26 cellular contexts compared by ENCODE assay signal in the genomic region with DNA sequence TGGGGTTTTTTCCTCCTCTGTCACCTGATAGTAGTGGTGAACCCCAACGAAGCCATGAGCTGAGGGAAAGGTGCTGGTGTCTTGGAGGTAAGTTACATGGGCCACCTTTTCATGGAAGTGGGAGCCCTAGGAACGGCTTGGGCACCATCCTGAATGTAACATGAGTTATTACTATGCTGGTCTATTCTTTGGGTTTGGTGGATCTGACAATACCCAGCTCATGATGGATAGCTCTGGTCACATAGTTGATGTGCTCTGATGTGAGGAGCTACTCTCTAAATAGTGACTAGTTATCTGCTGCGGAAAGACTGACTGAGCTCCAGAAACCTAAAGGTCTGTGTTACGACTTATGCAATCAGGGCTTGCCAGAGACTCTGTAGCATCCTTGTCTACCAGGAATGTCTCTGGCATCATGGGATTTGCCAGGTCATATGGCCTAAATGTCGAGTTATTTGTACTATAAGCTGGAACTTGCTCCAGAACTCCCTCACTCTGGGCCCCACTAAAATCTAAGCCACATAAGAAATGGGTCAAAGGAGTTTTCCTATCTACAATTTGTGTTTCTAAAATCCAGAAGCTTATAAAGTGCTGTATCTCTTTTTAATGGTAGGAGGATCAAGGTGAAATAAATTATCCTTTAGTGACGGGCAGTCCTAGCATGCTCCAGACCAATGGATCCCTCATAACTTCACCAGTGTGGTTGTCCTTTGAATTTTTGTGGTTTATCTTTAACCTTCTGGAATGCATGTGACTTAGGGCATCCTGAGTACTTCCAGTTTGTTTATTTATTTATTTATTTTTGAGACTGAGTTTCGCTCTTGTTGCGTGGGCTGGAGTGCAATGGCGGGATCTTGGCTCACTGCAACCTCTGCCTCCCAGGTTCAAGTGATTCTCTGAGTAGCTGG. TPM values are rescaled to one million over a fixed set of nuclear protein-coding genes. Genes with fewer than 3 reads are reported as not detected.
DNase-seq lines count a peak whose midpoint lies in the region; ATAC-seq, FAIRE-seq and TF ChIP-seq lines count a peak whose summit lies in the region.
"Had no signal": no experiment of that assay in that cellular context is flagged by ENCODE, and none has a peak within 500 bp of the region (broad histone marks: within the 10 kb centered on the region; RNA-seq: fewer than 3 reads in every experiment).

No MANE protein-coding gene starts in this region.

- TF ChIP-seq CTCF in A549 (IDR thresholded peaks at IDR 0.05) (no peak), HCT116 (IDR thresholded peaks at IDR 0.05 in 2 of 3, conservative IDR thresholded peaks at IDR 0.05 in 1 of 3; ENCODE audit: borderline replicate concordance in 1 of 3, insufficient read depth in 1 of 3, low read depth in 2 of 3, low read length in 2 of 3) (no peak), uterus (IDR thresholded peaks at IDR 0.05) (no peak), H9 (conservative IDR thresholded peaks at IDR 0.05) (no peak)

- H3T11ph ChIP-seq in H9 (ENCODE audit: low read length), result no peak overlapping the region

- H3K79me2 ChIP-seq in HCT116 (ENCODE audit: insufficient read depth, low read length) (peaks cover 31% of the 10 kb centered on the region), H9 (ENCODE audit: insufficient read depth, low read length) (peaks cover 6% of the 10 kb centered on the region; the same call in 1 of the 2 replicates)

- POLR2A ChIA-PET in A549 (lab: Yijun Ruan, JAX), result no interaction called here
- POLR2A ChIA-PET in HCT116 (lab: Charles Lee), result no interaction called here

- ATAC-seq in A549 (peak; percentile 19 to 29; a peak in 3 of 6 replicates), HCT116 (peak; percentile 32; the same call in 1 of the 2 replicates), HG02885 (IDR thresholded peaks at IDR 0.05; ENCODE audit: poor library complexity, unreplicated experiment) (no peak)
- ATAC-seq: gastrocnemius medialis; GM12878; left cardiac atrium; stimulated activated memory B cell treated with anti-CD40 and anti-IgM and Interleukin-4, amounts not matched to agents 10 μg/mL and 1 μg/mL and 100 μg/mL, for 72 hours had no signal

- peaks cover 63 to 74% (median 65%) of the 10 kb centered on the region in 3 experiments for H3K36me3 Mint-ChIP-seq in H9 (ENCODE audit: insufficient read depth in 1 of 3, low read depth in 3 of 3)

- H3K9ac ChIP-seq in HCT116 (ENCODE audit: low read length) (no peak overlapping the region), H9 (ENCODE audit: extremely low read depth, insufficient read length, low read length) (no peak overlapping the region)

- no peak overlapping the region for H2BK20ac ChIP-seq in H9 (ENCODE audit: low read depth, low read length, poor library complexity, severe bottlenecking)

- RAD21 ChIA-PET in HCT116 (lab: Charles Lee; ENCODE audit: low non-redundant PET in 1 of 2, low total read pairs in 2 of 2, uncharacterized antibody in 2 of 2, unreplicated experiment in 2 of 2), result no interaction called here

- no peak for FAIRE-seq in A549 (lab: Jason Lieb, UNC)
- FAIRE-seq: GM12878, H1 had no signal

- H2BK5ac ChIP-seq in H9 (ENCODE audit: insufficient read length, low read length), result no peak overlapping the region

- WGBS in A549 (ENCODE audit: missing lambda C conversion rate), result 84% methylated on average over 9 of the region's 9 CpGs
- WGBS in H9 (ENCODE audit: extremely low coverage, insufficient read length, low lambda C conversion rate), result no CpG with 5 or more reads among the region's 9 CpGs

- no peaks in the 10 kb centered on the region for H3K9me3 ChIP-seq in A549
- H3K9me3 ChIP-seq in HCT116 (ENCODE audit: control insufficient read depth in 1 of 2, insufficient read depth in 1 of 2, low read depth in 1 of 2, low read length in 2 of 2), result no peaks in the 10 kb centered on the region
- no peaks in the 10 kb centered on the region for H3K9me3 ChIP-seq in uterus
- H3K9me3 ChIP-seq in H9 (ENCODE audit: control insufficient read depth, low read depth, low read length), result no peaks in the 10 kb centered on the region
- H3K9me3 ChIP-seq: gastrocnemius medialis had no signal

- TF ChIP-seq EP300 in A549 (IDR thresholded peaks at IDR 0.05), result no peak

- H3K4me3 ChIP-seq in A549, result no peak overlapping the region
- H3K4me3 ChIP-seq in HCT116 (replicated peaks in 1 of 2; ENCODE audit: low read depth in 1 of 2, low read length in 2 of 2), result no peak overlapping the region
- no peak overlapping the region for H3K4me3 ChIP-seq in uterus
- H3K4me3 ChIP-seq: gastrocnemius medialis, GM12878 had no signal

- no peak overlapping the region for H3K27ac Mint-ChIP-seq in H9
- H3K27ac Mint-ChIP-seq: progenitor cell of endocrine pancreas; stimulated activated memory B cell treated with anti-CD40 and anti-IgM and Interleukin-4, amounts not matched to agents 10 μg/mL and 1 μg/mL and 100 μg/mL, for 72 hours had no signal

- H4K20me1 ChIP-seq in HCT116 (ENCODE audit: insufficient read depth) (no peaks in the 10 kb centered on the region; the same call in 1 of the 2 replicates), H9 (ENCODE audit: control insufficient read depth, insufficient read depth, insufficient read length) (no peaks in the 10 kb centered on the region)

- H3K27ac ChIP-seq in A549 (no peak overlapping the region), HCT116 (ENCODE audit: low read depth, low read length) (no peak overlapping the region), uterus (no peak overlapping the region), H9 (ENCODE audit: insufficient read length, low read depth, low read length) (no peak overlapping the region)
- H3K27ac ChIP-seq: gastrocnemius medialis had no signal

- no peaks in the 10 kb centered on the region for H3K79me1 ChIP-seq in H9 (ENCODE audit: insufficient read depth, low read depth, low read length, poor library complexity, severe bottlenecking)

- H3K4me2 ChIP-seq in A549, result no peak overlapping the region
- no peak overlapping the region for H3K4me2 ChIP-seq in HCT116 (ENCODE audit: low read length)
- no peak overlapping the region for H3K4me2 ChIP-seq in H9 (ENCODE audit: insufficient read depth, insufficient read length, low read length)

- peaks cover 17 to 32% of the 10 kb centered on the region in 2 experiments for H3K36me3 ChIP-seq in HCT116 (ENCODE audit: control insufficient read depth in 1 of 2, insufficient read depth in 2 of 2, low read length in 2 of 2)
- H3K36me3 ChIP-seq in uterus, result no peaks in the 10 kb centered on the region

- no peak overlapping the region for H3K23ac ChIP-seq in H9 (ENCODE audit: insufficient read length, low read depth, low read length)

- no peak overlapping the region for H2AFZ ChIP-seq in HCT116 (ENCODE audit: low read depth, low read length, poor library complexity, severe bottlenecking)
- no peak overlapping the region for H2AFZ ChIP-seq in H9 (ENCODE audit: low read length)

- no peak overlapping the region for H2BK120ac ChIP-seq in H9 (ENCODE audit: low read depth, low read length, poor library complexity, severe bottlenecking)

- no peak overlapping the region for H3K14ac ChIP-seq in H9 (ENCODE audit: insufficient read depth, low read length)

- H4K91ac ChIP-seq in H9 (ENCODE audit: insufficient read length, low read depth, low read length), result no peak overlapping the region

- no peak overlapping the region for H4K8ac ChIP-seq in H9 (replicated peaks; ENCODE audit: insufficient read length, low read depth, low read length)

- no peak overlapping the region for H2AK5ac ChIP-seq in H9 (ENCODE audit: insufficient read length, low read length)

- no peak overlapping the region for H3K18ac ChIP-seq in H9 (ENCODE audit: insufficient read length, low read depth, low read length)

- peaks cover 0 to 5% of the 10 kb centered on the region in 2 experiments; a peak in 1 of 5 replicates for H3K9me3 Mint-ChIP-seq in H9

- H3K4me1 ChIP-seq in A549, result peaks cover 8% of the 10 kb centered on the region; the same call in 1 of the 3 replicates
- H3K4me1 ChIP-seq in HCT116 (ENCODE audit: control insufficient read depth in 1 of 2, insufficient read depth in 2 of 2, low read length in 2 of 2), result peaks cover 0 to 16% of the 10 kb centered on the region in 2 experiments; a peak in 2 of 4 replicates
- H3K4me1 ChIP-seq in uterus, result no peaks in the 10 kb centered on the region
- H3K4me1 ChIP-seq in H9 (ENCODE audit: insufficient read depth, low read length), result no peaks in the 10 kb centered on the region; the same call in 1 of the 2 replicates
- H3K4me1 ChIP-seq: gastrocnemius medialis had no signal

- no peaks in the 10 kb centered on the region for H3K27me3 ChIP-seq in HCT116 (ENCODE audit: insufficient read depth, low read length)
- no peaks in the 10 kb centered on the region for H3K27me3 ChIP-seq in uterus
- H3K27me3 ChIP-seq in H9 (ENCODE audit: insufficient read depth, low read length), result no peaks in the 10 kb centered on the region
- H3K27me3 ChIP-seq: gastrocnemius medialis had no signal

- TF ChIP-seq RAD21 in A549 (conservative IDR thresholded peaks at IDR 0.05 in 1 of 2, IDR thresholded peaks at IDR 0.05 in 1 of 2), result no peak
- TF ChIP-seq RAD21 in HCT116 (IDR thresholded peaks at IDR 0.05; ENCODE audit: low read depth), result no peak

- CTCF ChIA-PET in A549 (lab: Yijun Ruan, JAX), result interaction anchor here (0.8 kb wide), 1 partner anchor 13 kb away, joined by 3 read pairs; no protein-coding TSS in a partner anchor
- CTCF ChIA-PET in HCT116 (lab: Charles Lee), result no interaction called here

- H3K4me3 Mint-ChIP-seq in H9, result no peak overlapping the region
- H3K4me3 Mint-ChIP-seq: CD14-positive monocyte; neural crest cell; stimulated activated memory B cell treated with anti-CD40 and anti-IgM and Interleukin-4, amounts not matched to agents 10 μg/mL and 1 μg/mL and 100 μg/mL, for 72 hours had no signal

- no peak for TF ChIP-seq POLR2A in A549 (IDR thresholded peaks at IDR 0.05; ENCODE audit: low read length)
- no peak for TF ChIP-seq POLR2A in HCT116 (IDR thresholded peaks at IDR 0.05; ENCODE audit: borderline replicate concordance, extremely low read depth, insufficient read depth, insufficient read length)
- TF ChIP-seq POLR2A in uterus (IDR thresholded peaks at IDR 0.05), result no peak

- no peaks in the 10 kb centered on the region for H3K27me3 Mint-ChIP-seq in H9 (ENCODE audit: low read depth)
- H3K27me3 Mint-ChIP-seq: progenitor cell of endocrine pancreas; stimulated activated memory B cell treated with anti-CD40 and anti-IgM and Interleukin-4, amounts not matched to agents 10 μg/mL and 1 μg/mL and 100 μg/mL, for 72 hours had no signal

- no peaks in the 10 kb centered on the region for H3K23me2 ChIP-seq in H9 (ENCODE audit: insufficient read length, low read depth, low read length, poor library complexity, severe bottlenecking)

- DNase-seq in A549 (ENCODE audit: low read depth in 1 of 2, low spot score in 1 of 2), result no peak
- no peak for DNase-seq in HCT116 (ENCODE audit: low read depth, low spot score)
- DNase-seq in SW480 (ENCODE audit: low spot score), result peak; percentile 71
- DNase-seq in foreskin melanocyte, result peak; percentile 10
- DNase-seq in uterus, result no peak
- DNase-seq in H9, result no peak
- DNase-seq in SK-N-DZ (ENCODE audit: low spot score), result no peak
- DNase-seq: activated CD4-positive, alpha-beta T cell treated with anti-CD3 and anti-CD28 coated beads, Interleukin-2, amount 50 U/mL, for 48 hours; activated effector memory CD4-positive, alpha-beta T cell treated with Interleukin-2 at 50 U/mL for 16 hours; central memory CD4-positive, alpha-beta T cell; DMS 273 treated with DMSO at 0.1 percent for 48 hours; gastrocnemius medialis; left cardiac atrium; NCI-H1436 treated with DMSO at 0.1 percent for 48 hours; NCI-H2171; NCI-H774; SIG-M5; stimulated activated CD4-positive, alpha-beta T cell treated with anti-CD3 and anti-CD28 coated beads, Interleukin-1b, Interleukin-23, amount 100 ng/mL, for 48 hours; T-helper 2 cell had no signal

- intact Hi-C loops in HCT116 (cut with micrococcal nuclease), result no loop called here
- intact Hi-C loops in uterus (cut with DNase I; ENCODE audit: low total_unique reads), result no loop called here

- no peak overlapping the region for H3K56ac ChIP-seq in H9 (ENCODE audit: insufficient read length, low read depth, low read length)

- no peak overlapping the region for H2BK12ac ChIP-seq in H9 (ENCODE audit: insufficient read length, low read depth, low read length)

- peaks cover 12 to 18% of the 10 kb centered on the region in 2 experiments for H3K4me1 Mint-ChIP-seq in H9
- H3K4me1 Mint-ChIP-seq: neural crest cell; stimulated activated memory B cell treated with anti-CD40 and anti-IgM and Interleukin-4, amounts not matched to agents 10 μg/mL and 1 μg/mL and 100 μg/mL, for 72 hours had no signal

- H3K9me2 ChIP-seq in HCT116 (ENCODE audit: insufficient read depth), result no peaks in the 10 kb centered on the region

- no peak overlapping the region for H4K5ac ChIP-seq in H9 (ENCODE audit: insufficient read length, low read depth, low read length)

- no peak overlapping the region for H2BK15ac ChIP-seq in H9 (ENCODE audit: low read depth, low read length)

- BruUV-seq in HCT116 (replicated peaks; lab: Mats Ljungman, UMichigan), result no TSS peak

- H3K4ac ChIP-seq in H9 (ENCODE audit: low read depth, low read length), result no peak overlapping the region

RNA-seq across cellular contexts. Expression of a gene that starts 40.1 kb away (rescaled TPM):
- polyA plus RNA-seq in A549 (2011; rRNA removed), result 45.9 and 46.7 TPM in 2 replicates
- 22.1 and 27.7 TPM in 2 replicates for polyA plus RNA-seq in A549 (2012; cell fraction: cytosol; rRNA removed)
- polyA plus RNA-seq in A549 (2012; cell fraction: nucleus; rRNA removed), result 12.8 and 21.8 TPM in 2 replicates
- polyA plus RNA-seq in A549 (2017; fragmentation: RNase III; extraction: RNeasy Plus Mini Kit Qiagen cat#74134 plus additional on column Dnase treatment), result 39.6 to 44.3 TPM (median 41.8 TPM) in 3 replicates
- 36.8 and 37.0 TPM in 2 replicates for polyA minus RNA-seq in A549 (2011; rRNA and poly(A)+ RNA removed)
- 33.4 TPM for total RNA-seq in HCT116 (2021; ENCODE audit: unreplicated experiment)
- 9.2 and 12.6 TPM in 2 replicates for polyA plus RNA-seq in HCT116 (2012)
- 10 to 100 TPM in 2 of 4 donors, 1 to 10 TPM in 2; 5.9 to 32.8 (median 19.0) TPM for total RNA-seq in uterus
- total RNA-seq in H9 (2021), result 53.6 and 53.7 TPM in 2 replicates
- polyA plus RNA-seq in SK-N-DZ (2014; cell fraction: cytosol; rRNA removed), result 40.4 and 48.5 TPM in 2 replicates
- 26.2 and 32.2 TPM in 2 replicates for polyA plus RNA-seq in SK-N-DZ (2014; cell fraction: nucleus; rRNA removed)

Comparison
In these comparisons a context has a peak if more than half of its experiments do, and no peak if none do; other contexts are left out.
1. DNase-seq: peak in SW480 (single experiment) and foreskin melanocyte (single experiment); none in A549 (0 of 2), HCT116 (single experiment), uterus (0 of 2), H9 (single experiment) and SK-N-DZ (single experiment).